27 cellular contexts compared by ENCODE assay signal in the genomic region with DNA sequence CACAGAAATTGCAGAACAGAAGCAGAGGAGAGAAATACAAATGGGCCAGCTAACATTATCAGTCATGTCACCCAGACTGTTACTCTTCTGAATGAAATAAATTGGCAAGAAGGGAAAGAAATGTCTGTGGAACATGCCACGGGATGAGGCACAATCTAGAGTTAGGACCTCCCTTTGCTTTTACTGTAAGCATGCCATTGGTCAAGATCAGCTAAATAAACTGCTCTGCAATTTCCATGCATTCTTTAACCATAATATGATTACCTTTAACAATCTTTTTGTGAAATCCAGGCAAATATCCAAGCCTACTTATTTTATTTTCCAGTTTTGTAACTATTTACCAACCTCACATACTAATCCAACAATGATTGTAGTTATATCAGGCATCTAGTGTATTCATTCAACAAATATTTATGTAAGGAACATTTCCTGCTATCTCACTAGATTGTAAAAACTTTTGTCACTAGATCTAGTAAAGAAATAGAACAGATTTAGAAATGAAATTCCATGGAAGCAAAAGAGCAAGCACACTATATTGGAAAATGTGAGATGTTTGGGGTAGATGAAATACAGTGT.
"Had no signal": no experiment of that assay in that cellular context is flagged by ENCODE, and none has a peak within 500 bp of the region (broad histone marks: within the 10 kb centered on the region; RNA-seq: fewer than 3 reads in every experiment).

No MANE protein-coding gene starts in this region.

- H3K4me2 ChIP-seq: hepatocyte had no signal

- H3K4me3 ChIP-seq: cardiac muscle cell, coronary artery, dorsolateral prefrontal cortex, gastroesophageal sphincter, hepatocyte, ovary, psoas muscle, suprapubic skin, tibial nerve had no signal

- H3K4me1 ChIP-seq: psoas muscle, suprapubic skin had no signal

- H3K27ac ChIP-seq: cardiac muscle cell, coronary artery, dorsolateral prefrontal cortex, gastroesophageal sphincter, hepatocyte, ovary, psoas muscle, suprapubic skin, tibial nerve had no signal

- ATAC-seq: activated CD8-positive, alpha-beta T cell treated with anti-CD3 and anti-CD28 coated beads for 36 hours; activated T-cell treated with anti-CD3 and anti-CD28 coated beads, Interleukin-2, amount 50 U/mL, for 4 hours; activated T-helper 17 cell treated with anti-CD3 and anti-CD28 coated beads, Interleukin-2, amount 50 U/mL, for 72 hours; gastroesophageal sphincter; left ventricle myocardium superior; naive thymus-derived CD4-positive, alpha-beta T cell; psoas muscle; right cardiac atrium; stimulated activated naive B cell treated with anti-CD40 and anti-IgM and Interleukin-4, amounts not matched to agents 10 μg/mL and 1 μg/mL and 100 μg/mL, for 72 hours; WTC11 had no signal

- H2AFZ ChIP-seq: hepatocyte had no signal

- H3K9me3 ChIP-seq: gastroesophageal sphincter, ovary, psoas muscle, suprapubic skin, tibial nerve had no signal

- H3K27me3 ChIP-seq: cardiac muscle cell, dorsolateral prefrontal cortex, gastroesophageal sphincter, hepatocyte, ovary, suprapubic skin, tibial nerve had no signal

- H3K36me3 ChIP-seq: cardiac muscle cell, gastroesophageal sphincter, ovary, suprapubic skin, tibial nerve had no signal

- DNase-seq: activated CD4-positive, alpha-beta T cell treated with anti-CD3 and anti-CD28 coated beads, Interleukin-2, amount 50 U/mL, for 1 hour; activated CD8-positive, alpha-beta T cell treated with anti-CD3 and anti-CD28 coated beads for 36 hours; activated naive CD4-positive, alpha-beta T cell; activated T-cell treated with anti-CD3 and anti-CD28 coated beads, Interleukin-2, amount 50 U/mL, for 4 hours; aorta; cerebellar nuclear complex; dorsolateral prefrontal cortex; effector memory CD4-positive, alpha-beta T cell; islet precursor cell; left ventricle myocardium superior; mammary epithelial cell; naive thymus-derived CD4-positive, alpha-beta T cell; ovary; psoas muscle; right cardiac atrium; stimulated activated CD4-positive, alpha-beta T cell treated with anti-CD3 and anti-CD28 coated beads, Interleukin-15, amount 100 ng/mL, for 24 hours; stimulated activated CD4-positive, alpha-beta T cell treated with anti-CD3 and anti-CD28 coated beads, Interleukin-2, amount 100 ng/mL, for 24 hours; stimulated activated naive B cell treated with anti-CD40 and anti-IgM and Interleukin-4, amounts not matched to agents 10 μg/mL and 1 μg/mL and 100 μg/mL, for 72 hours; T-helper 2 cell had no signal

- H3K79me2 ChIP-seq: hepatocyte had no signal
